In genomic region chr5:44900273-44900954, GRCh38 we compare ENCODE assay signal across 24 cellular contexts.
DNase-seq lines count a peak whose midpoint lies in the region; ATAC-seq, FAIRE-seq and TF ChIP-seq lines count a peak whose summit lies in the region.
"Had no signal": no experiment of that assay in that cellular context is flagged by ENCODE, and none has a peak within 500 bp of the region (broad histone marks: within the 10 kb centered on the region; RNA-seq: fewer than 3 reads in every experiment).

No MANE protein-coding gene starts in this region.

- no peak overlapping the region for H3K4me2 ChIP-seq in H1 (ENCODE audit: insufficient read depth in 1 of 2, low read depth in 2 of 2, low read length in 2 of 2)

- CTCF ChIA-PET in H1 (lab: Charles Lee; ENCODE audit: partially characterized antibody), result interaction anchor here (1.4 to 1.9 kb wide), 2 partner anchors 26 to 137 kb away, joined by 3 to 5 read pairs; no protein-coding TSS in a partner anchor

- no peak overlapping the region for H2BK120ac ChIP-seq in H1 (replicated peaks; ENCODE audit: low read depth, low read length)

- H3K9ac ChIP-seq in H1 (replicated peaks in 1 of 4; ENCODE audit: extremely low read depth in 1 of 4, low read depth in 3 of 4, low read length in 3 of 4), result no peak overlapping the region
- H3K9ac ChIP-seq: GM23248 had no signal

- peak; percentile 46 for ATAC-seq in GM18867 (IDR thresholded peaks at IDR 0.05; ENCODE audit: unreplicated experiment)
- ATAC-seq in GM21526 (IDR thresholded peaks at IDR 0.05; ENCODE audit: low FRiP score, unreplicated experiment), result peak; percentile 52
- ATAC-seq in HG02870 (IDR thresholded peaks at IDR 0.05; ENCODE audit: unreplicated experiment), result peak; percentile 56
- ATAC-seq: T-cell had no signal

- POLR2A ChIA-PET in H1 (lab: Charles Lee; ENCODE audit: partially characterized antibody), result no interaction called here

- DNase-seq in H1 (ENCODE audit: low read depth in 1 of 2, low spot score in 2 of 2) (no peak), GOT3 (lab: John Stamatoyannopoulos, UW) (no peak), RKO (ENCODE audit: low spot score) (no peak), NCI-H187 treated with DMSO at 0.1 percent for 48 hours (lab: John Stamatoyannopoulos, UW) (no peak)
- no peak for DNase-seq in effector memory CD4-positive, alpha-beta T cell
- DNase-seq: ACHN, AML-193, Caco-2, DMS153, EL, GM23248, KBM-7, NCI-H1436, NCI-H2029 treated with DMSO at 0.1 percent for 48 hours, NCI-H2171 treated with DMSO at 0.1 percent for 48 hours, NCI-H82, Right ventricle myocardium superior, T-cell, T-helper 9 cell had no signal

- no peak overlapping the region for H2BK5ac ChIP-seq in H1 (ENCODE audit: low read depth, low read length)

- no peaks in the 10 kb centered on the region for H3K79me2 ChIP-seq in H1 (ENCODE audit: control insufficient read depth in 1 of 2, insufficient read depth in 2 of 2, low read length in 2 of 2)

- no peak overlapping the region for H3K4ac ChIP-seq in H1 (replicated peaks; ENCODE audit: insufficient read length, low read depth, low read length)

- no peak for TF ChIP-seq EP300 in H1 (IDR thresholded peaks at IDR 0.05; ENCODE audit: borderline replicate concordance in 1 of 2, low read depth in 2 of 2, low read length in 2 of 2)

- no peak overlapping the region for H2BK15ac ChIP-seq in H1 (ENCODE audit: low read length)

- H3K36me3 ChIP-seq in H1 (ENCODE audit: control insufficient read depth in 2 of 4, insufficient read depth in 4 of 4, low read length in 3 of 4), result no peaks in the 10 kb centered on the region
- H3K36me3 ChIP-seq in effector memory CD4-positive, alpha-beta T cell (ENCODE audit: control insufficient read depth, insufficient read depth, low read length), result no peaks in the 10 kb centered on the region

- H4K5ac ChIP-seq in H1 (ENCODE audit: insufficient read length, low read depth, low read length), result no peak overlapping the region

- H4K20me1 ChIP-seq in H1 (replicated peaks in 1 of 2; ENCODE audit: control insufficient read depth in 1 of 2, insufficient read depth in 2 of 2, low read length in 2 of 2), result no peaks in the 10 kb centered on the region

- TF ChIP-seq POLR2A in H1 (IDR thresholded peaks at IDR 0.05; ENCODE audit: control extremely low read depth in 1 of 2, low read depth in 2 of 2, low read length in 2 of 2), result no peak

- no peak for FAIRE-seq in H1 (lab: Jason Lieb, UNC)
- FAIRE-seq: GM18507 had no signal

- no peak for TF ChIP-seq CTCF in H1 (IDR thresholded peaks at IDR 0.05; ENCODE audit: control extremely low read depth in 1 of 3, insufficient read depth in 1 of 3, low read depth in 1 of 3, low read length in 3 of 3)

- H3K27ac ChIP-seq in H1 (ENCODE audit: low read depth, low read length), result no peak overlapping the region
- H3K27ac ChIP-seq in effector memory CD4-positive, alpha-beta T cell (ENCODE audit: insufficient read depth, low read length, poor library complexity, severe bottlenecking), result no peak overlapping the region
- H3K27ac ChIP-seq: GM23248, SK-N-MC had no signal

- H3K4me1 ChIP-seq in H1 (replicated peaks in 1 of 4; ENCODE audit: control insufficient read depth in 3 of 4, insufficient read depth in 4 of 4, low read length in 3 of 4), result no peaks in the 10 kb centered on the region
- H3K4me1 ChIP-seq in effector memory CD4-positive, alpha-beta T cell (ENCODE audit: control insufficient read depth, insufficient read depth, low read length, poor library complexity, severe bottlenecking), result no peaks in the 10 kb centered on the region
- H3K4me1 ChIP-seq: Caco-2 had no signal

- no peak overlapping the region for H2AK5ac ChIP-seq in H1 (ENCODE audit: low read depth, low read length)

- no peaks in the 10 kb centered on the region for H3K9me3 ChIP-seq in H1 (ENCODE audit: insufficient read depth in 2 of 2, low read depth in 1 of 2, low read length in 1 of 2)
- H3K9me3 ChIP-seq in effector memory CD4-positive, alpha-beta T cell (ENCODE audit: control insufficient read depth, low read length), result no peaks in the 10 kb centered on the region
- H3K9me3 ChIP-seq: Caco-2 had no signal

- H2BK20ac ChIP-seq in H1 (ENCODE audit: low read length), result no peak overlapping the region

- no peak for TF ChIP-seq RAD21 in H1 (IDR thresholded peaks at IDR 0.05 in 1 of 2, conservative IDR thresholded peaks at IDR 0.05 in 1 of 2; ENCODE audit: low read depth in 2 of 2, low read length in 2 of 2)

- no peak overlapping the region for H3K18ac ChIP-seq in H1 (ENCODE audit: extremely low read depth, low read length)

- H3K14ac ChIP-seq in H1 (ENCODE audit: insufficient read length), result no peak overlapping the region

- H4K8ac ChIP-seq in H1 (ENCODE audit: extremely low read depth, insufficient read depth, low read length), result no peak overlapping the region

- peak overlapping the region; percentile 30 for H2AFZ ChIP-seq in H1 (ENCODE audit: low read length)
- H2AFZ ChIP-seq: GM23248 had no signal

- no peak overlapping the region for H3K4me3 ChIP-seq in H1 (ENCODE audit: extremely low read depth in 1 of 4, insufficient read depth in 2 of 4, low read depth in 3 of 4, low read length in 4 of 4)
- no peak overlapping the region for H3K4me3 ChIP-seq in effector memory CD4-positive, alpha-beta T cell (ENCODE audit: insufficient read depth, low read depth, low read length, poor library complexity, severe bottlenecking)
- H3K4me3 ChIP-seq: GM23248, SK-N-MC had no signal

- no peak overlapping the region for H2BK12ac ChIP-seq in H1 (ENCODE audit: low read depth, low read length)

- no peaks in the 10 kb centered on the region for H3K23me2 ChIP-seq in H1 (ENCODE audit: low read depth, low read length)

- no peak overlapping the region for H3K56ac ChIP-seq in H1 (replicated peaks; ENCODE audit: insufficient read length, low read depth, low read length)

- no peak overlapping the region for H4K91ac ChIP-seq in H1 (replicated peaks; ENCODE audit: insufficient read length, low read length)

- no peaks in the 10 kb centered on the region for H3K27me3 ChIP-seq in H1 (replicated peaks in 1 of 4; ENCODE audit: control insufficient read depth in 3 of 4, extremely low read depth in 1 of 4, insufficient read depth in 3 of 4, low read length in 3 of 4)
- H3K27me3 ChIP-seq in effector memory CD4-positive, alpha-beta T cell (replicated peaks; ENCODE audit: control insufficient read depth, insufficient read depth, low read length, poor library complexity, severe bottlenecking), result no peaks in the 10 kb centered on the region

- no peaks in the 10 kb centered on the region for H3K79me1 ChIP-seq in H1 (ENCODE audit: low read depth, low read length)

- H3K23ac ChIP-seq in H1 (ENCODE audit: insufficient read length), result no peak overlapping the region

TF ChIP-seq in H1, 55 proteins besides CTCF, POLR2A, EP300 and RAD21:
- TF ChIP-seq, protein P1, sequence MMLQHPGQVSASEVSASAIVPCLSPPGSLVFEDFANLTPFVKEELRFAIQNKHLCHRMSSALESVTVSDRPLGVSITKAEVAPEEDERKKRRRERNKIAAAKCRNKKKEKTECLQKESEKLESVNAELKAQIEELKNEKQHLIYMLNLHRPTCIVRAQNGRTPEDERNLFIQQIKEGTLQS (IDR thresholded peaks at IDR 0.05; ENCODE audit: insufficient read depth, low read depth, low read length), result no peak
- no peak for TF ChIP-seq SIRT6 (IDR thresholded peaks at IDR 0.05; ENCODE audit: low read length)
- TF ChIP-seq SUZ12 (IDR thresholded peaks at IDR 0.05; ENCODE audit: low read length), result no peak
- TF ChIP-seq CTBP2 (IDR thresholded peaks at IDR 0.05; ENCODE audit: borderline replicate concordance, insufficient read depth, insufficient read length, low read length), result no peak
- TF ChIP-seq RXRA (IDR thresholded peaks at IDR 0.05; ENCODE audit: insufficient read depth, low read depth, low read length), result no peak
- no peak for TF ChIP-seq POU5F1 (IDR thresholded peaks at IDR 0.05; ENCODE audit: low read depth, low read length)
- TF ChIP-seq BACH1 (IDR thresholded peaks at IDR 0.05; ENCODE audit: low read length), result no peak
- no peak for TF ChIP-seq EGR1 (IDR thresholded peaks at IDR 0.05; ENCODE audit: borderline replicate concordance, low read depth, low read length)
- no peak for TF ChIP-seq TBP (IDR thresholded peaks at IDR 0.05; ENCODE audit: low read depth, low read length)
- TF ChIP-seq JUND (IDR thresholded peaks at IDR 0.05; ENCODE audit: low read length), result no peak
- no peak for TF ChIP-seq SAP30 (IDR thresholded peaks at IDR 0.05; ENCODE audit: insufficient read depth, insufficient replicate concordance, low read length)
